In genomic region chr4:74157743-74158560, GRCh38 we compare ENCODE assay signal across 1 cellular context.
TF ChIP-seq lines count a peak whose summit lies in the region.

Gene MTHFD2L, plus strand, starts transcription at chr4:74158118. Its CDS starts 21 bp downstream, at chr4:74158139.

TF ChIP-seq in SK-N-SH, 30 proteins besides CTCF, POLR2A, EP300 and RAD21 (continued from another document):
- peak; percentile 24; the same call in 1 of the 2 replicates for TF ChIP-seq REST (IDR thresholded peaks at IDR 0.05; ENCODE audit: low read depth, low read length)
- TF ChIP-seq RFX5 (IDR thresholded peaks at IDR 0.05; ENCODE audit: low read length), result 0 out of 2 replicates have a peak, but pooled peaks have one; percentile 35
- TF ChIP-seq PBX3 (IDR thresholded peaks at IDR 0.05), result peak; percentile 53
- TF ChIP-seq RXRA (IDR thresholded peaks at IDR 0.05; ENCODE audit: borderline replicate concordance, low read depth), result no peak
- peak; percentile 67 for TF ChIP-seq NFIC (IDR thresholded peaks at IDR 0.05; ENCODE audit: borderline replicate concordance)
- peak; percentile 43; the same call in 1 of the 2 replicates for TF ChIP-seq SIN3A (IDR thresholded peaks at IDR 0.05; ENCODE audit: borderline replicate concordance, low read depth, low read length)
- peak; percentile 85 for TF ChIP-seq POLR2AphosphoS5 (IDR thresholded peaks at IDR 0.05; ENCODE audit: low read depth, low read length)
